2 cellular contexts compared by ENCODE assay signal in the genomic region with DNA sequence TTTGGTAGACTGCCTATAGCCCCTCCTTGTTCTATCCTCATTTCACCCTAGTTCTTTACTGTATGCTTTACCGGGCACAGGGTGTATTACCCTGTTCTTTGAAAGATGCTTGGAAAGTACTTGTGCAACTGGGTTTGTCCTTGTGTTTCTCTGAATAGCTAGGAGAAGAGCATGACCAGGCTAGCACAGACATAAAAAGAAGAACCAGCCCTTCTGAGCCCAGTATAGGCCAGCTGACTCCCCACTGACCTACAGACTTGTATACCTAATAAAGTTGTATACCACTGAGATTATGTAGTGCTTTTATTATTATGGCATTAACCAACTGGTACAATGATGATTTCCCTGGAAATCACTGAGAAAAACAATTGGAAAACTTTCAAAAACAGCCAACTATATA.
A peak's percentile ranks its signal among the peaks of the same experiment; 100 is the strongest.
TF ChIP-seq lines count a peak whose summit lies in the region.

No MANE protein-coding gene starts in this region.

TF ChIP-seq in HepG2, 621 proteins besides CTCF, POLR2A, EP300 and RAD21:
- TF ChIP-seq ZNF331 (CRISPR knock-in tag; IDR thresholded peaks at IDR 0.05) (peak; percentile 80), FOXM1 (CRISPR knock-in tag; IDR thresholded peaks at IDR 0.05) (no peak)

TF ChIP-seq in K562, 482 proteins besides CTCF, POLR2A, EP300 and RAD21:
- no peak for TF ChIP-seq YY1 (IDR thresholded peaks at IDR 0.05; ENCODE audit: borderline replicate concordance in 1 of 3, control insufficient read depth in 1 of 3, extremely low read depth in 1 of 3, insufficient read depth in 3 of 3, insufficient read length in 1 of 3, insufficient replicate concordance in 2 of 3, low read depth in 1 of 3, low read length in 2 of 3)
- TF ChIP-seq PRPF4 (IDR thresholded peaks at IDR 0.05; ENCODE audit: insufficient read depth, low read depth, low read length, poor library complexity, severe bottlenecking): no peak
- TF ChIP-seq NELFE (IDR thresholded peaks at IDR 0.05; ENCODE audit: insufficient read depth, insufficient read length): no peak
- no peak for TF ChIP-seq MYC (IDR thresholded peaks at IDR 0.05; ENCODE audit: low read depth, low read length)
- TF ChIP-seq MYC (CRISPR knock-in tag; IDR thresholded peaks at IDR 0.05; ENCODE audit: borderline replicate concordance, low read depth): no peak
- no peak for TF ChIP-seq SMARCA5 (IDR thresholded peaks at IDR 0.05)
